In the genomic region with DNA sequence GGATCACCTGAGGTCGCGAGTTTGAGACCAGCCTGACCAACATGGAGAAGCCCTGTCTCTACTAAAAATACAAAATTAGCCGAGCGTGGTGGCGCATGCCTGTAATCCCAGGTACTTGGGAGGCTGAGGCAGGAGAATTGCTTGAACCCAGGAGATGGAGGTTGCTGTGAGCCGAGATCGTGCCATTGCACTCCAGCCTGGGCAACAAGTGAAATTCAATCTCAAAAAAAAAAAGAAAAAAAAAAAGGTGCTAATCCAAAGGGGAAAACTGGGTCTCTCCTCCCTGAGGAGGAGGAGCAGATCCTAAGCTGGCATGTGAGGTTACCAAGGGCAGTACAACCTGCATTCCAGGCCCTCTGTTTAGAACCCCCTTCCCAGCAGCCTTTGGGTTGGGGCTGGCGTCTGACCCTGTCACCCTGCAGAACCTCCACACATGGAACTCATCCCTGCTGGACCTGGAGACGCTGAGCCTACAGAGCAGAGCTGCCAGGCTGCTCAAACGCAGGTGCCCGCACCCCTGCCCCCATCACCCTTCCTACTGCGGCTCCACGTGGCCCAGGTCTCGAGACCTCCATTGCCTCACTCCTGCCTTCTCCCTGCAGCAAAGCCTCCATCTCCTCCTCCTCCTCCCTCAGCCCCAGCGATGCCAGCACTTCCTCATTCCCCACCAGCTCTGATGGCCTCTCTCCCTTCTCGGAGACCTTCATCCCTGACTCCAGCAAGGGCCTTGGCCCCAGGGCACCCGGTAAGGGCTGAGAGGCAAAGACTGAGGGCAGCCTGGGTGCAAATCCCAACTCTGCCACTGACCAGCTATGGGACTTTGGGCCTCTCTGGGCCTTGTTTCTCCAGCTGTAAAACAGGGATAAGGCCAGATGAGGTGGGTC, we compare ENCODE assay signal across 22 cellular contexts. TPM values are rescaled to one million over a fixed set of nuclear protein-coding genes. Genes with fewer than 3 reads are reported as not detected.
DNase-seq lines count a peak whose midpoint lies in the region; ATAC-seq, FAIRE-seq and TF ChIP-seq lines count a peak whose summit lies in the region.
"Had no signal": no experiment of that assay in that cellular context is flagged by ENCODE, and none has a peak within 500 bp of the region (broad histone marks: within the 10 kb centered on the region; RNA-seq: fewer than 3 reads in every experiment).

No MANE protein-coding gene starts in this region.

- no peak overlapping the region for H3K4me3 Mint-ChIP-seq in activated CD8-positive, alpha-beta memory T cell treated with anti-CD3 and anti-CD28 coated beads, Interleukin-2, amount 10 ng/mL, durations not matched to agents 7 days and 5 days
- H3K4me3 Mint-ChIP-seq: B cell; CD8-positive, alpha-beta memory T cell had no signal

- peak overlapping the region; percentile 40 for H3K27ac Mint-ChIP-seq in activated CD8-positive, alpha-beta memory T cell treated with anti-CD3 and anti-CD28 coated beads, Interleukin-2, amount 10 ng/mL, durations not matched to agents 7 days and 5 days
- H3K27ac Mint-ChIP-seq: B cell; CD8-positive, alpha-beta memory T cell had no signal

- no peak for DNase-seq in activated CD8-positive, alpha-beta memory T cell treated with anti-CD3 and anti-CD28 coated beads, Interleukin-2, amount 10 ng/mL, durations not matched to agents 7 days and 5 days
- DNase-seq in activated CD8-positive, alpha-beta memory T cell treated with anti-CD3 and anti-CD28 coated beads for 24 hours: no peak
- DNase-seq in RWPE1 (ENCODE audit: low spot score) (no peak), islet precursor cell (peak; percentile 35), urothelium cell line (ENCODE audit: low spot score) (no peak), AG20443 (ENCODE audit: low spot score) (no peak), DMS153 (lab: John Stamatoyannopoulos, UW) (no peak), NCI-H774 (lab: John Stamatoyannopoulos, UW) (no peak)
- DNase-seq: CD4-positive, CD25-positive, alpha-beta regulatory T cell; CD8-positive, alpha-beta memory T cell; COR-L47; DMS 273 treated with DMSO at 0.1 percent for 48 hours; IMR-90 had no signal

- CTCF ChIA-PET in activated CD8-positive, alpha-beta memory T cell treated with anti-CD3 and anti-CD28 coated beads, Interleukin-2, amount 10 ng/mL, durations not matched to agents 7 days and 5 days (lab: Charles Lee): no interaction called here
- CTCF ChIA-PET in RWPE1 (lab: Yijun Ruan, JAX): no interaction called here

- H3K27ac ChIP-seq in RWPE1: peak overlapping the region; percentile 12; the same call in 1 of the 2 replicates
- H3K27ac ChIP-seq: 22Rv1; BLaER1 treated with 17β-estradiol and CSF1 and Interleukin-3, amounts not matched to agents 10 nM and 100 nM had no signal

- H3K27me3 Mint-ChIP-seq in activated CD8-positive, alpha-beta memory T cell treated with anti-CD3 and anti-CD28 coated beads, Interleukin-2, amount 10 ng/mL, durations not matched to agents 7 days and 5 days: no peaks in the 10 kb centered on the region
- H3K27me3 Mint-ChIP-seq: B cell; CD4-positive, CD25-positive, alpha-beta regulatory T cell; CD8-positive, alpha-beta memory T cell had no signal

- H3K9me3 Mint-ChIP-seq in activated CD8-positive, alpha-beta memory T cell treated with anti-CD3 and anti-CD28 coated beads, Interleukin-2, amount 10 ng/mL, durations not matched to agents 7 days and 5 days (ENCODE audit: low read depth): no peaks in the 10 kb centered on the region
- H3K9me3 Mint-ChIP-seq: CD4-positive, CD25-positive, alpha-beta regulatory T cell; CD8-positive, alpha-beta memory T cell had no signal

- no peak for ATAC-seq in activated CD8-positive, alpha-beta memory T cell treated with anti-CD3 and anti-CD28 coated beads, Interleukin-2, amount 10 ng/mL, durations not matched to agents 7 days and 5 days

- POLR2A ChIA-PET in RWPE1 (lab: Yijun Ruan, JAX; ENCODE audit: low non-redundant PET): no interaction called here

- H3K36me3 Mint-ChIP-seq in activated CD8-positive, alpha-beta memory T cell treated with anti-CD3 and anti-CD28 coated beads, Interleukin-2, amount 10 ng/mL, durations not matched to agents 7 days and 5 days: peaks cover 28% of the 10 kb centered on the region

- peaks cover 3% of the 10 kb centered on the region for H3K4me1 Mint-ChIP-seq in activated CD8-positive, alpha-beta memory T cell treated with anti-CD3 and anti-CD28 coated beads, Interleukin-2, amount 10 ng/mL, durations not matched to agents 7 days and 5 days

- FAIRE-seq in urothelium cell line (lab: Jason Lieb, UNC): peak; percentile 35
- FAIRE-seq: G401.6, GM12891, GM19239, H1, HTR-8/SVneo had no signal

- no peak for TF ChIP-seq CTCF in RWPE1 (conservative IDR thresholded peaks at IDR 0.05; ENCODE audit: low read depth)

RNA-seq across cellular contexts. Expression of a gene that starts 6.7 kb away (rescaled TPM):
- total RNA-seq in activated CD8-positive, alpha-beta memory T cell treated with anti-CD3 and anti-CD28 coated beads, Interleukin-2, amount 10 ng/mL, durations not matched to agents 7 days and 5 days: 10 to 100 TPM; 46.5 to 57.8 TPM

RNA-seq across cellular contexts. Expression of a gene that starts 7.8 kb away (rescaled TPM):
- not detected for total RNA-seq in activated CD8-positive, alpha-beta memory T cell treated with anti-CD3 and anti-CD28 coated beads, Interleukin-2, amount 10 ng/mL, durations not matched to agents 7 days and 5 days
- total RNA-seq: A673; B cell; CD4-positive, CD25-positive, alpha-beta regulatory T cell; CD8-positive, alpha-beta memory T cell; H1 had no signal

RNA-seq across cellular contexts. Expression of a gene that starts 10.7 kb away (rescaled TPM):
- 100 to 1,000 TPM in 1 of 2 experiments, 10 to 100 TPM in 1; 40.0 to 101 TPM for total RNA-seq in activated CD8-positive, alpha-beta memory T cell treated with anti-CD3 and anti-CD28 coated beads, Interleukin-2, amount 10 ng/mL, durations not matched to agents 7 days and 5 days

RNA-seq across cellular contexts. Expression of a gene that starts 16.3 kb away (rescaled TPM):
- 1 to 10 TPM; 8.9 to 9.2 TPM for total RNA-seq in activated CD8-positive, alpha-beta memory T cell treated with anti-CD3 and anti-CD28 coated beads, Interleukin-2, amount 10 ng/mL, durations not matched to agents 7 days and 5 days

RNA-seq across cellular contexts. Expression of a gene that starts 19.2 kb away (rescaled TPM):
- 10 to 100 TPM; 39.1 to 49.0 TPM for total RNA-seq in activated CD8-positive, alpha-beta memory T cell treated with anti-CD3 and anti-CD28 coated beads, Interleukin-2, amount 10 ng/mL, durations not matched to agents 7 days and 5 days
